In the genomic region with DNA sequence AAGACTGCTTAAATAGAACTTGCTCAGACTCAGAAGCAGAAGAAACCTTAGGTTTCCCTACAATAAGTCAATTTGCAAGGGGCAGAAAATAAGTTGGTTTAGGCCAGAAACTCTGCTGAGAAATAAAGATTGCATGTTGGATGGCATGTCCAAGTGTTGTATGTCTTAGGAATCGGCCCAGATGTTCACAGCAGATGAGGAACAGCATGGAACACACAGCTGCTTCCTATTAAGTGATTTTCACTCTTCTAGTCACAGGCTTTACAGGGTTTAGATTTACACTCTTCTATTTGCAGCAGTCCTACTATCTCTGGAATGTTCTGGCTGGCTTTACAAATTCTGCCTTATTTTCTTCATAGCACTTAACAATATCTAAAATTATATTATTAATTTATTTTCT, we compare ENCODE assay signal across 29 cellular contexts. TPM values are rescaled to one million over a fixed set of nuclear protein-coding genes. Genes with fewer than 3 reads are reported as not detected.
"Had no signal": no experiment of that assay in that cellular context is flagged by ENCODE, and none has a peak within 500 bp of the region (broad histone marks: within the 10 kb centered on the region; RNA-seq: fewer than 3 reads in every experiment).

No MANE protein-coding gene starts in this region.

- H3K9me3 ChIP-seq: gastroesophageal sphincter, heart right ventricle had no signal

- DNase-seq: activated CD4-positive, alpha-beta memory T cell treated with anti-CD3 and anti-CD28 coated beads for 36 hours; activated CD4-positive, alpha-beta T cell treated with anti-CD3 and anti-CD28 coated beads for 36 hours; activated CD4-positive, alpha-beta T cell treated with anti-CD3 and anti-CD28 coated beads, Interleukin-2, amount 10 ng/mL, durations not matched to agents 24 days and 14 days; activated CD4-positive, CD25-positive, alpha-beta regulatory T cell; activated CD4-positive, CD25-positive, alpha-beta regulatory T cell treated with anti-CD3 and anti-CD28 coated beads, Interleukin-2, amount 50 U/mL, for 72 hours; activated CD8-positive, alpha-beta memory T cell treated with anti-CD3 and anti-CD28 coated beads, Interleukin-2, amount 10 ng/mL, durations not matched to agents 7 days and 5 days; activated CD8-positive, alpha-beta memory T cell treated with anti-CD3 and anti-CD28 coated beads, Interleukin-2, amount 50 U/mL, for 4 hours; activated CD8-positive, alpha-beta T cell treated with anti-CD3 and anti-CD28 coated beads, Interleukin-2, amount 10 ng/mL, durations not matched to agents 7 days and 5 days; activated effector memory CD4-positive, alpha-beta T cell treated with anti-CD3 and anti-CD28 coated beads, Interleukin-2, amount 50 U/mL, for 16 hours; activated naive CD4-positive, alpha-beta T cell treated with anti-CD3 and anti-CD28 coated beads, Interleukin-2, amount 10 ng/mL, durations not matched to agents 7 days and 5 days; activated naive CD8-positive, alpha-beta T cell treated with anti-CD3 and anti-CD28 coated beads, Interleukin-2, amount 10 ng/mL, durations not matched to agents 7 days and 5 days; activated T-cell treated with anti-CD3 and anti-CD28 coated beads, Interleukin-2, amount 50 U/mL, for 1 hour; activated T-cell treated with anti-CD3 and anti-CD28 coated beads, Interleukin-2, amount 50 U/mL, for 48 hours; amniotic stem cell; anterior cingulate cortex; brain microvascular endothelial cell; dorsolateral prefrontal cortex; effector memory CD4-positive, alpha-beta T cell; endodermal cell; foreskin melanocyte; heart right ventricle; T-helper 2 cell had no signal

- H3K4me3 ChIP-seq: coronary artery, gastroesophageal sphincter, heart right ventricle, hepatocyte had no signal

- ATAC-seq: activated CD4-positive, alpha-beta T cell treated with anti-CD3 and anti-CD28 coated beads for 36 hours; activated CD8-positive, alpha-beta memory T cell treated with anti-CD3 and anti-CD28 coated beads, Interleukin-2, amount 10 ng/mL, durations not matched to agents 7 days and 5 days; activated CD8-positive, alpha-beta T cell treated with anti-CD3 and anti-CD28 coated beads, Interleukin-2, amount 10 ng/mL, durations not matched to agents 7 days and 5 days; activated naive CD4-positive, alpha-beta T cell treated with anti-CD3 and anti-CD28 coated beads, Interleukin-2, amount 50 U/mL, for 72 hours; esophagus mucosa; gastroesophageal sphincter; heart right ventricle had no signal

- H3K27me3 ChIP-seq: brain microvascular endothelial cell, gastroesophageal sphincter, heart right ventricle, hepatocyte had no signal

RNA-seq across cellular contexts. Expression of gene NKAPL, which starts 10.2 kb away (rescaled TPM):
- total RNA-seq: activated CD4-positive, alpha-beta memory T cell treated with anti-CD3 and anti-CD28 coated beads for 36 hours; activated CD4-positive, alpha-beta T cell treated with anti-CD3 and anti-CD28 coated beads, Interleukin-2, amount 10 ng/mL, durations not matched to agents 24 days and 14 days; activated CD8-positive, alpha-beta T cell treated with anti-CD3 and anti-CD28 coated beads, Interleukin-2, amount 10 ng/mL, durations not matched to agents 7 days and 5 days; activated naive CD4-positive, alpha-beta T cell treated with anti-CD3 and anti-CD28 coated beads, Interleukin-2, amount 50 U/mL, for 72 hours; activated naive CD8-positive, alpha-beta T cell treated with anti-CD3 and anti-CD28 coated beads, Interleukin-2, amount 10 ng/mL, durations not matched to agents 7 days and 5 days; activated T-helper 2 cell treated with anti-CD3 and anti-CD28 coated beads, Interferon-gamma antibody, Interleukin-2, Interleukin-4, amounts not matched to agents 10 μg/mL and 5 μg/mL and 100 μg/mL, durations not matched to agents 14 hours and 24 hours and 36 hours; astrocyte had no signal
